In genomic region chr1:64929221-64929620, GRCh38 we compare ENCODE assay signal across 23 cellular contexts.
"Had no signal": no experiment of that assay in that cellular context is flagged by ENCODE, and none has a peak within 500 bp of the region (broad histone marks: within the 10 kb centered on the region; RNA-seq: fewer than 3 reads in every experiment).

No MANE protein-coding gene starts in this region.

- H3K27ac Mint-ChIP-seq: activated naive CD4-positive, alpha-beta T cell treated with anti-CD3 and anti-CD28 coated beads for 36 hours; neural progenitor cell; T-helper 2 cell treated with Interferon-gamma antibody and Interleukin-4, amounts not matched to agents 5 μg/mL and 100 μg/mL, for 36 hours; WTC11 had no signal

- H3K4me3 ChIP-seq: coronary artery, neural progenitor cell, prostate gland, right atrium auricular region, tibial artery had no signal

- H3K27me3 ChIP-seq: brain microvascular endothelial cell, neural progenitor cell, right atrium auricular region, tibial artery had no signal

- ATAC-seq: activated CD8-positive, alpha-beta T cell treated with anti-CD3 and anti-CD28 coated beads for 36 hours; activated T-cell treated with anti-CD3 and anti-CD28 coated beads, Interleukin-2, amount 50 U/mL, for 4 hours; left lobe of liver had no signal

- H3K36me3 ChIP-seq: brain microvascular endothelial cell, neural progenitor cell, prostate gland, right atrium auricular region, tibial artery had no signal

- H3K36me3 Mint-ChIP-seq: neural progenitor cell had no signal

- H2AFZ ChIP-seq: neural progenitor cell had no signal

- H3K27me3 Mint-ChIP-seq: activated CD8-positive, alpha-beta T cell treated with anti-CD3 and anti-CD28 coated beads for 36 hours had no signal

- H3K4me3 Mint-ChIP-seq: activated CD8-positive, alpha-beta T cell treated with anti-CD3 and anti-CD28 coated beads for 36 hours; activated naive CD4-positive, alpha-beta T cell treated with anti-CD3 and anti-CD28 coated beads for 36 hours; activated T-cell treated with anti-CD3 and anti-CD28 coated beads, Interleukin-2, amount 50 U/mL, for 4 hours; neural progenitor cell; T-helper 2 cell treated with Interferon-gamma antibody and Interleukin-4, amounts not matched to agents 5 μg/mL and 100 μg/mL, for 36 hours; WTC11 had no signal

- H3K4me1 ChIP-seq: prostate gland had no signal

- H3K9me3 Mint-ChIP-seq: activated T-cell treated with anti-CD3 and anti-CD28 coated beads, Interleukin-2, amount 50 U/mL, for 4 hours had no signal

- H3K27ac ChIP-seq: brain microvascular endothelial cell, coronary artery, neural progenitor cell, prostate gland, right atrium auricular region, tibial artery had no signal

- H3K9ac ChIP-seq: neural progenitor cell had no signal

- DNase-seq: activated CD4-positive, alpha-beta T cell treated with anti-CD3 and anti-CD28 coated beads for 4 hours; activated CD8-positive, alpha-beta T cell treated with anti-CD3 and anti-CD28 coated beads for 36 hours; activated naive CD4-positive, alpha-beta T cell treated with anti-CD3 and anti-CD28 coated beads for 36 hours; activated T-cell treated with anti-CD3 and anti-CD28 coated beads, Interleukin-2, amount 50 U/mL, for 4 hours; aorta; brain microvascular endothelial cell; central memory CD4-positive, alpha-beta T cell; erythroblast; head of caudate nucleus; kidney; stimulated activated CD4-positive, alpha-beta T cell treated with anti-CD3 and anti-CD28 coated beads, Interleukin-12 subunit alpha, Interleukin-12 subunit beta, amount 100 ng/mL, for 4 hours; stimulated activated CD4-positive, alpha-beta T cell treated with anti-CD3 and anti-CD28 coated beads, Interleukin-1b, Interleukin-23, amount 100 ng/mL, for 48 hours; stimulated activated CD8-positive, alpha-beta memory T cell treated with anti-CD3 and anti-CD28 coated beads, Interleukin-4, amount 100 ng/mL, for 48 hours; stimulated activated naive CD4-positive, alpha-beta T cell; substantia nigra; tibial artery had no signal

- H3K9me3 ChIP-seq: prostate gland, right atrium auricular region, tibial artery had no signal
